Comparison of ENCODE assay signal across 8 cellular contexts in genomic region chr9:130694205-130694604, GRCh38. TPM values are rescaled to one million over a fixed set of nuclear protein-coding genes. Genes with fewer than 3 reads are reported as not detected.
DNase-seq lines count a peak whose midpoint lies in the region; ATAC-seq and TF ChIP-seq lines count a peak whose summit lies in the region.

No MANE protein-coding gene starts in this region.

- no peaks in the 10 kb centered on the region for H3K36me3 ChIP-seq in prostate gland

- DNase-seq in RPMI8226 = peak; percentile 28
- DNase-seq in erythroblast (lab: John Stamatoyannopoulos, UW) = peak; percentile 59 to 60
- DNase-seq in prostate gland (ENCODE audit: low spot score) = no peak
- no peak for DNase-seq in GM13976 (ENCODE audit: low spot score)
- no peak for DNase-seq in inferior parietal cortex (ENCODE audit: extremely low spot score)
- no peak for DNase-seq in retina

- H3K4me3 ChIP-seq in GM12875 (ENCODE audit: low read depth, low read length) = peak overlapping the region; percentile 92
- peak overlapping the region; percentile 51 to 56 for H3K4me3 ChIP-seq in prostate gland

- in situ Hi-C loops in GM13976 (cut with MboI; ENCODE audit: low sequenced_read_pairs, unreplicated experiment) = loop anchor here (25.0 kb wide), 1 partner anchor 232 kb away; no protein-coding TSS in a partner anchor

- TF ChIP-seq CTCF in GM12875 (IDR thresholded peaks at IDR 0.05; ENCODE audit: borderline replicate concordance, insufficient read depth, low read depth, low read length) (no peak), prostate gland (IDR thresholded peaks at IDR 0.05) (no peak), GM13976 (IDR thresholded peaks at IDR 0.05; ENCODE audit: borderline replicate concordance, control extremely low read depth, extremely low read depth, insufficient read depth, missing control alignments) (no peak)

- H3K27me3 ChIP-seq in prostate gland (replicated peaks; ENCODE audit: insufficient read depth) = no peaks in the 10 kb centered on the region

- intact Hi-C loops in prostate gland (cut with DNase I) = no loop called here

- H3K27ac ChIP-seq in prostate gland = no peak overlapping the region

- H3K9me3 ChIP-seq in prostate gland = no peaks in the 10 kb centered on the region

- TF ChIP-seq POLR2A in erythroblast (IDR thresholded peaks at IDR 0.05; ENCODE audit: low read length) = no peak
- no peak for TF ChIP-seq POLR2A in prostate gland (IDR thresholded peaks at IDR 0.05)

- under 1% methylated on average over 8 of the region's 8 CpGs for WGBS in prostate gland

- H3K4me1 ChIP-seq in prostate gland (replicated peaks) = no peaks in the 10 kb centered on the region

- ATAC-seq in HG02981 (IDR thresholded peaks at IDR 0.05; ENCODE audit: unreplicated experiment) = no peak

RNA-seq across cellular contexts. Expression of gene EXOSC2, which starts 0.6 kb away (rescaled TPM):
- total RNA-seq in prostate gland = 10 to 100 TPM; 18.4 to 22.7 TPM

RNA-seq across cellular contexts. Expression of gene PRDM12, which starts 29.8 kb away (rescaled TPM):
- not detected for total RNA-seq in prostate gland

Comparison
In these comparisons a context has a peak if more than half of its experiments do, and no peak if none do; other contexts are left out.
1. DNase-seq: peak in RPMI8226 (single experiment) and erythroblast (2 of 2); none in prostate gland (single experiment), GM13976 (single experiment), inferior parietal cortex (single experiment) and retina (single experiment).